ENCODE assay signal across 7 cellular contexts in the genomic region with DNA sequence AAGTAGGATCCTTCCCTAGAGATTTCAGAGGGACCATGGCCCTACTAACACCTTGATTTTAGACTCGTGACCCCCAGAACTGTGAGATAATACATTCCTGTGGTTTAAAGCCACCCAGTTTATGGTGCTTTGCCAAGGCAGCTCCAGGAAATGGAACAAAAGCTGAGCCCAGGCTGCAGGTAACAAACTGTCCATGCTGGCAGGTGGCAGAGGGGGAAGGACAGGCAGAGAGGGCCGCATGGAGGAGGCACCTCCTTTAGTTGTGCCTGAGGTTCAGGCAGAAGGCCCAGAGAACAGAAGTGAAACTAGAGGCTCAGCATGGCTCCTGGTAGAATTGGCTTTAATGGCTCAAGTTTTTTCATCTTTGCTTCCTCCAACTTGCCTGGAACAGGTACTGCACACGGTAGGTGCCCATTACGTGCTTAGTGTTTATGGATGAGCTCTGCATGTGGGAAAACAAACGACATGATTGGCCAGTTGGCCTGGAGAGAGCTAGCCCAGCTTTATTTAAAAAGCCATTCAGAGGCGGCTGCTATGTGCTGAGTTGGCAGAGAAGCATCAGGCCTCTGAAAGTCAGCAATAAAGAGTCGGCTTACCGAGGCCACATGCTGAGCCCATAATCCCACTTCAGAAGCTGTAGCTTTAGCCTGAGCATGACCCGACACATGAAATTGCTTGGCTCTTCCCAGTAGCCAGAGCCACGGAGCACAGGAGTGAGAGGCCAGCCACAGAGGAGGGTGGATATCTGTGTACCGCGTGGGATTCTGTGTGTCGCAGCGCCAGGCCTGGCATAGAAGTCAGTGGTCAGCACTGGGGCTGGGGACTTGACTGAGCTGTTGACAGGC. TPM values are rescaled to one million over a fixed set of nuclear protein-coding genes. Genes with fewer than 3 reads are reported as not detected.
DNase-seq lines count a peak whose midpoint lies in the region; FAIRE-seq and TF ChIP-seq lines count a peak whose summit lies in the region.

No MANE protein-coding gene starts in this region.

- no peak for TF ChIP-seq CTCF in kidney (IDR thresholded peaks at IDR 0.05; ENCODE audit: borderline replicate concordance, extremely low read depth, insufficient read depth)
- TF ChIP-seq CTCF in thyroid gland (IDR thresholded peaks at IDR 0.05), result no peak

- H3K9me3 ChIP-seq in kidney (ENCODE audit: control insufficient read depth in 1 of 2, low read length in 2 of 2), result no peaks in the 10 kb centered on the region
- no peaks in the 10 kb centered on the region for H3K9me3 ChIP-seq in thyroid gland

- peak overlapping the region; percentile 81 to 97 for H3K27ac ChIP-seq in kidney (ENCODE audit: low read depth in 2 of 2, low read length in 2 of 2)
- peak overlapping the region; percentile 95 to 100 (median 99) for H3K27ac ChIP-seq in thyroid gland

- H3K36me3 ChIP-seq in kidney (ENCODE audit: control insufficient read depth in 1 of 2, insufficient read depth in 2 of 2, low read length in 2 of 2) (no peaks in the 10 kb centered on the region), thyroid gland (no peaks in the 10 kb centered on the region)

- WGBS in thyroid gland, 2 donors, result 65 to 76% methylated on average over 8 to 14 of the region's 14 CpGs

- H3K36me3 Mint-ChIP-seq in activated CD4-positive, alpha-beta memory T cell treated with anti-CD3 and anti-CD28 coated beads for 36 hours, result no peaks in the 10 kb centered on the region

- DNase-seq in MV-4-11 (lab: John Stamatoyannopoulos, UW) (peak; percentile 69), SW480 (ENCODE audit: low spot score) (peak; percentile 81), kidney (peak; percentile 78), thyroid gland (peak; percentile 3 to 24), H4 (ENCODE audit: low spot score) (no peak), hepatic stellate cell (ENCODE audit: low spot score) (no peak)
- DNase-seq in activated CD4-positive, alpha-beta memory T cell treated with anti-CD3 and anti-CD28 coated beads for 36 hours, result no peak

- CTCF ChIA-PET in activated CD4-positive, alpha-beta memory T cell treated with anti-CD3 and anti-CD28 coated beads for 36 hours (lab: Charles Lee), result interaction anchor here (0.8 to 2.4 kb wide), 3 partner anchors 27 to 203 kb away, joined by 3 to 9 read pairs (median 4); no protein-coding TSS in a partner anchor

- intact Hi-C loops in kidney (cut with DNase I) (no loop called here), thyroid gland (cut with DNase I) (no loop called here)
- intact Hi-C loops in activated CD4-positive, alpha-beta memory T cell treated with anti-CD3 and anti-CD28 coated beads for 36 hours (cut with micrococcal nuclease), result no loop called here

- H3K4me1 Mint-ChIP-seq in activated CD4-positive, alpha-beta memory T cell treated with anti-CD3 and anti-CD28 coated beads for 36 hours (ENCODE audit: low read depth), result no peaks in the 10 kb centered on the region

- H3K27me3 Mint-ChIP-seq in activated CD4-positive, alpha-beta memory T cell treated with anti-CD3 and anti-CD28 coated beads for 36 hours, result no peaks in the 10 kb centered on the region

- no peaks in the 10 kb centered on the region for H3K27me3 ChIP-seq in thyroid gland

- H3K4me1 ChIP-seq in kidney (ENCODE audit: control insufficient read depth in 1 of 2, insufficient read depth in 1 of 2, low read depth in 1 of 2, low read length in 2 of 2) (peaks cover 70 to 82% of the 10 kb centered on the region in 2 donors), thyroid gland (peaks cover 69 to 98% of the 10 kb centered on the region in 2 donors)

- H3K4me3 Mint-ChIP-seq in activated CD4-positive, alpha-beta memory T cell treated with anti-CD3 and anti-CD28 coated beads for 36 hours, result no peak overlapping the region

- POLR2A ChIA-PET in activated CD4-positive, alpha-beta memory T cell treated with anti-CD3 and anti-CD28 coated beads for 36 hours (lab: Charles Lee), result no interaction called here

- TF ChIP-seq POLR2A in thyroid gland (IDR thresholded peaks at IDR 0.05), result no peak

- no peaks in the 10 kb centered on the region for H3K9me3 Mint-ChIP-seq in activated CD4-positive, alpha-beta memory T cell treated with anti-CD3 and anti-CD28 coated beads for 36 hours

- no peak overlapping the region for H3K4me3 ChIP-seq in kidney (ENCODE audit: low read length in 2 of 2)
- no peak overlapping the region for H3K4me3 ChIP-seq in thyroid gland (replicated peaks in 1 of 3)

- no peak for FAIRE-seq in kidney (lab: Jason Lieb, UNC)

- H3K27ac Mint-ChIP-seq in activated CD4-positive, alpha-beta memory T cell treated with anti-CD3 and anti-CD28 coated beads for 36 hours, result no peak overlapping the region

- H3K9ac ChIP-seq in kidney (ENCODE audit: low read length in 2 of 2), result peak overlapping the region in 1 of 2 donors; percentile 43

RNA-seq across cellular contexts. Expression of gene HS1BP3, which starts 36.5 kb away (rescaled TPM):
- total RNA-seq in kidney (35.5 TPM), thyroid gland (10 to 100 TPM; 30.8 to 42.7 (median 41.7) TPM)
- 37.5 TPM for polyA plus RNA-seq in kidney (ENCODE audit: insufficient read depth, low read depth, low replicate concordance)
- 5.7 and 6.7 TPM in 2 replicates for total RNA-seq in H4 (2014; rRNA removed; shearing (Covaris generic))
- total RNA-seq in activated CD4-positive, alpha-beta memory T cell treated with anti-CD3 and anti-CD28 coated beads for 36 hours, result 10 to 100 TPM; 10.1 to 10.4 TPM

RNA-seq across cellular contexts. Expression of gene GDF7, which starts 52.5 kb away (rescaled TPM):
- total RNA-seq in kidney, result 12.5 TPM
- polyA plus RNA-seq in kidney (ENCODE audit: insufficient read depth, low read depth, low replicate concordance), result 1.8 TPM
- under 1 TPM; under 0.01 to 0.42 (median 0.13) TPM for total RNA-seq in thyroid gland
- total RNA-seq in H4 (2014; rRNA removed; shearing (Covaris generic)), result 0.02 and 0.04 TPM in 2 replicates
- total RNA-seq in activated CD4-positive, alpha-beta memory T cell treated with anti-CD3 and anti-CD28 coated beads for 36 hours, result under 1 TPM; 0.02 to 0.05 TPM

Comparison
In these comparisons a context has a peak if more than half of its experiments do, and no peak if none do; other contexts are left out.
1. DNase-seq: peak in MV-4-11 (single experiment), SW480 (single experiment), kidney (single experiment) and thyroid gland (2 of 2); none in H4 (single experiment), activated CD4-positive, alpha-beta memory T cell treated with anti-CD3 and anti-CD28 coated beads for 36 hours (single experiment) and hepatic stellate cell (single experiment).